Comparison of ENCODE assay signal across 1 cellular context in genomic region chr17:32241521-32242094, GRCh38.
TF ChIP-seq lines count a peak whose summit lies in the region.

No MANE protein-coding gene starts in this region.

TF ChIP-seq in GM23338, 12 proteins besides CTCF, POLR2A, EP300 and RAD21 (continued from another document):
- TF ChIP-seq ZNF462 (CRISPR knock-in tag; IDR thresholded peaks at IDR 0.05) = no peak
- no peak for TF ChIP-seq CREB1 (CRISPR knock-in tag; IDR thresholded peaks at IDR 0.05; ENCODE audit: low read depth)
